9 cellular contexts compared by ENCODE assay signal in genomic region chr1:220747426-220748090, GRCh38. TPM values are rescaled to one million over a fixed set of nuclear protein-coding genes. Genes with fewer than 3 reads are reported as not detected.
A peak's percentile ranks its signal among the peaks of the same experiment; 100 is the strongest.
DNase-seq lines count a peak whose midpoint lies in the region; ATAC-seq, FAIRE-seq and TF ChIP-seq lines count a peak whose summit lies in the region.
"Had no signal": no experiment of that assay in that cellular context is flagged by ENCODE, and none has a peak within 500 bp of the region (broad histone marks: within the 10 kb centered on the region; RNA-seq: fewer than 3 reads in every experiment).

No MANE protein-coding gene starts in this region.

- WGBS in trophoblast cell (ENCODE audit: extremely low coverage, insufficient coverage, insufficient read length) = no CpG with 5 or more reads among the region's 18 CpGs

- peaks cover 4% of the 10 kb centered on the region for H3K79me1 ChIP-seq in trophoblast cell (ENCODE audit: low read length)

- H4K8ac ChIP-seq in trophoblast cell (ENCODE audit: low read depth, low read length) = no peak overlapping the region

- H3K27ac ChIP-seq in trophoblast cell (ENCODE audit: low read depth, low read length) = no peak overlapping the region

- H3K4me3 ChIP-seq in foreskin fibroblast (ENCODE audit: low read depth in 1 of 2, low read length in 2 of 2) = peak overlapping the region; percentile 61 to 80
- H3K4me3 ChIP-seq in trophoblast cell (ENCODE audit: low read depth, low read length) = peak overlapping the region; percentile 82

- no peak overlapping the region for H4K91ac ChIP-seq in trophoblast cell (ENCODE audit: low read depth, low read length)

- no peak overlapping the region for H2BK12ac ChIP-seq in trophoblast cell (ENCODE audit: low read length)

- no peak overlapping the region for H3K4ac ChIP-seq in trophoblast cell (ENCODE audit: low read depth, low read length)

- H3K79me2 ChIP-seq in trophoblast cell (ENCODE audit: control insufficient read depth, insufficient read depth, low read length, poor library complexity) = peaks cover 5% of the 10 kb centered on the region

- peak overlapping the region; percentile 99 for H3K4me2 ChIP-seq in trophoblast cell (ENCODE audit: low read length)

- no peak for TF ChIP-seq CTCF in foreskin fibroblast (IDR thresholded peaks at IDR 0.05; ENCODE audit: low read depth, low read length)

- FAIRE-seq in H54 (lab: Jason Lieb, UNC) = no peak

- H3K27me3 ChIP-seq in trophoblast cell (ENCODE audit: insufficient read depth, low read length) = no peaks in the 10 kb centered on the region

- H2BK5ac ChIP-seq in trophoblast cell (ENCODE audit: low read depth, low read length, poor library complexity) = no peak overlapping the region

- ATAC-seq in GM19351 (IDR thresholded peaks at IDR 0.05; ENCODE audit: unreplicated experiment) (peak; percentile 2), HG02623 (IDR thresholded peaks at IDR 0.05; ENCODE audit: unreplicated experiment) (no peak)

- H3K9me3 ChIP-seq in trophoblast cell (ENCODE audit: insufficient read depth, low read depth, low read length) = no peaks in the 10 kb centered on the region

- H2AK5ac ChIP-seq in trophoblast cell (ENCODE audit: low read length) = no peak overlapping the region

- no peak overlapping the region for H3K14ac ChIP-seq in trophoblast cell (ENCODE audit: low read length)

- H4K12ac ChIP-seq in trophoblast cell (ENCODE audit: low read depth, low read length) = no peak overlapping the region

- no peak overlapping the region for H3K18ac ChIP-seq in trophoblast cell (ENCODE audit: low read length)

- DNase-seq in NCI-H1417 treated with DMSO at 0.1 percent for 48 hours (lab: John Stamatoyannopoulos, UW) = peak; percentile 54
- DNase-seq in foreskin fibroblast = no peak
- DNase-seq in trophoblast cell = no peak
- no peak for DNase-seq in HCEC 1CT
- no peak for DNase-seq in H54 (ENCODE audit: insufficient read length, low spot score)
- DNase-seq in HT-29 (ENCODE audit: low spot score) = no peak

- H3K23ac ChIP-seq in trophoblast cell (ENCODE audit: low read length) = no peak overlapping the region

- no peak overlapping the region for H3K9ac ChIP-seq in trophoblast cell (ENCODE audit: low read length)

- no peak for TF ChIP-seq POLR2A in H54 (IDR thresholded peaks at IDR 0.05; ENCODE audit: low read depth, low read length)

- no peak overlapping the region for H2BK120ac ChIP-seq in trophoblast cell (ENCODE audit: insufficient read depth, low read length, poor library complexity)

- H3K4me1 ChIP-seq in trophoblast cell (ENCODE audit: control insufficient read depth in 1 of 2, insufficient read depth in 2 of 2, low read length in 2 of 2) = peaks cover 0 to 2% of the 10 kb centered on the region in 2 experiments

- peak overlapping the region; percentile 14 for H2AFZ ChIP-seq in trophoblast cell (ENCODE audit: insufficient read depth, low read length, poor library complexity)

- no peaks in the 10 kb centered on the region for H3K36me3 ChIP-seq in trophoblast cell (ENCODE audit: control insufficient read depth in 1 of 2, insufficient read depth in 2 of 2, low read length in 2 of 2)

RNA-seq across cellular contexts. Expression of gene MTARC2, which starts 0.6 kb away (rescaled TPM):
- polyA plus RNA-seq in trophoblast cell (2013) = 5.5 and 5.6 TPM in 2 replicates
- 4.2 and 6.6 TPM in 2 replicates for total RNA-seq in HT-29 (2014; rRNA removed; shearing (Covaris generic))

RNA-seq across cellular contexts. Expression of gene MTARC1, which starts 39.2 kb away (rescaled TPM):
- polyA plus RNA-seq in trophoblast cell (2013) = 25.0 and 26.3 TPM in 2 replicates
- total RNA-seq in HT-29 (2014; rRNA removed; shearing (Covaris generic)) = 6.8 and 11.0 TPM in 2 replicates

RNA-seq across cellular contexts. Expression of gene C1orf115, which starts 57.4 kb away (rescaled TPM):
- polyA plus RNA-seq in trophoblast cell (2013) = 37.0 and 40.6 TPM in 2 replicates
- 0.28 and 0.60 TPM in 2 replicates for total RNA-seq in HT-29 (2014; rRNA removed; shearing (Covaris generic))
- total RNA-seq: myocyte had no signal
